9 cellular contexts compared by ENCODE assay signal in genomic region chr9:893843-894420, GRCh38. TPM values are rescaled to one million over a fixed set of nuclear protein-coding genes. Genes with fewer than 3 reads are reported as not detected.
DNase-seq lines count a peak whose midpoint lies in the region; ATAC-seq and TF ChIP-seq lines count a peak whose summit lies in the region.
"Had no signal": no experiment of that assay in that cellular context is flagged by ENCODE, and none has a peak within 500 bp of the region (broad histone marks: within the 10 kb centered on the region; RNA-seq: fewer than 3 reads in every experiment).

No MANE protein-coding gene starts in this region.

- intact Hi-C loops in heart right ventricle (cut with DNase I) (loop anchor here in 8 of 10 donors (1.0 to 10.0 kb wide), 5 partner anchors 101 to 115 kb away; no protein-coding TSS in a partner anchor), sigmoid colon (cut with DNase I) (loop anchor here (10.0 kb wide), 1 partner anchor 111 kb away; no protein-coding TSS in a partner anchor)

- TF ChIP-seq CTCF in GM12801 (IDR thresholded peaks at IDR 0.05; ENCODE audit: extremely low read depth, insufficient read length) (peak; percentile 6), LNCAP (IDR thresholded peaks at IDR 0.05) (peak; percentile 87), heart right ventricle (IDR thresholded peaks at IDR 0.05) (peak; percentile 31 to 76 (median 69)), sigmoid colon (IDR thresholded peaks at IDR 0.05) (peak in 3 of 4 experiments; percentile 47 to 62 (median 50))

- WGBS in heart right ventricle, 2 donors, result 32% methylated on average over 9 of the region's 9 CpGs
- 8 to 15% methylated on average over 9 of the region's 9 CpGs for WGBS in sigmoid colon, 2 donors

- H3K36me3 ChIP-seq in H7 (replicated peaks; ENCODE audit: control insufficient read depth, insufficient read depth, low read length), result no peaks in the 10 kb centered on the region
- no peaks in the 10 kb centered on the region for H3K36me3 ChIP-seq in heart right ventricle
- no peaks in the 10 kb centered on the region for H3K36me3 ChIP-seq in sigmoid colon

- H3K4me3 ChIP-seq in H7 (ENCODE audit: insufficient read depth, low read depth, low read length) (no peak overlapping the region), heart right ventricle (no peak overlapping the region), sigmoid colon (no peak overlapping the region)

- H3K9me3 ChIP-seq in heart right ventricle (no peaks in the 10 kb centered on the region), sigmoid colon (no peaks in the 10 kb centered on the region)

- H3K27ac ChIP-seq in heart right ventricle, result no peak overlapping the region
- no peak overlapping the region for H3K27ac ChIP-seq in sigmoid colon

- no peak for TF ChIP-seq EP300 in sigmoid colon (IDR thresholded peaks at IDR 0.05)

- ATAC-seq in heart right ventricle, result peak in 5 of 8 donors; percentile 44 to 79 (median 74)

- H3K27me3 ChIP-seq in H7 (ENCODE audit: control insufficient read depth, insufficient read depth, low read length) (no peaks in the 10 kb centered on the region; the same call in 1 of the 2 replicates), heart right ventricle (peaks cover 0 to 27% (median 9%) of the 10 kb centered on the region in 7 donors), sigmoid colon (peaks cover 0 to 15% (median 5%) of the 10 kb centered on the region in 3 donors)

- DNase-seq in H7, result peak; percentile 78
- peak; percentile 90 for DNase-seq in SIG-M5 treated with dmso at 0.1 percent for 504 hours (lab: John Stamatoyannopoulos, UW; ENCODE audit: unreplicated experiment)
- DNase-seq in activated naive CD4-positive, alpha-beta T cell treated with anti-CD3 and anti-CD28 coated beads, Interleukin-2, amount 50 U/mL, for 16 hours, result peak; percentile 47
- peak in 1 of 2 donors; percentile 13 for DNase-seq in heart right ventricle
- no peak for DNase-seq in sigmoid colon
- no peak for DNase-seq in KG1 (lab: John Stamatoyannopoulos, UW)

- TF ChIP-seq POLR2A in sigmoid colon (IDR thresholded peaks at IDR 0.05), result no peak

- H3K4me1 ChIP-seq in heart right ventricle, result peaks cover 0 to 7% (median 0%) of the 10 kb centered on the region in 9 donors
- no peaks in the 10 kb centered on the region for H3K4me1 ChIP-seq in sigmoid colon

RNA-seq across cellular contexts. Expression of gene DMRT1, which starts 52.4 kb away (rescaled TPM):
- total RNA-seq in H7 (2014; rRNA removed; shearing (Covaris generic)), result 0.21 TPM in 1 of 2 replicates, not detected in the other
- total RNA-seq in heart right ventricle, result not detected
- polyA plus RNA-seq in heart right ventricle, result not detected
- not detected for total RNA-seq in sigmoid colon
- under 1 TPM in 1 of 3 donors, not detected in 2; 0.60 TPM for polyA plus RNA-seq in sigmoid colon
- total RNA-seq: lower leg skin had no signal

Comparison
In these comparisons a context has a peak if more than half of its experiments do, and no peak if none do; other contexts are left out.
1. CTCF ChIP-seq: peak in every context shown above with its lines; median percentile 87 in LNCAP; 69 in heart right ventricle; 50 in sigmoid colon; 6 in GM12801.
2. DNase-seq: peak in H7 (single experiment), SIG-M5 treated with dmso at 0.1 percent for 504 hours (single experiment) and activated naive CD4-positive, alpha-beta T cell treated with anti-CD3 and anti-CD28 coated beads, Interleukin-2, amount 50 U/mL, for 16 hours (single experiment); none in sigmoid colon (single experiment) and KG1 (single experiment).